Comparison of ENCODE assay signal across 14 cellular contexts in genomic region chr5:80127037-80127642, GRCh38.
DNase-seq lines count a peak whose midpoint lies in the region; ATAC-seq and TF ChIP-seq lines count a peak whose summit lies in the region.
"Had no signal": no experiment of that assay in that cellular context is flagged by ENCODE, and none has a peak within 500 bp of the region (broad histone marks: within the 10 kb centered on the region; RNA-seq: fewer than 3 reads in every experiment).

No MANE protein-coding gene starts in this region.

- H3K27me3 ChIP-seq in heart left ventricle (no peaks in the 10 kb centered on the region), heart right ventricle (no peaks in the 10 kb centered on the region), upper lobe of right lung (no peaks in the 10 kb centered on the region)

- ATAC-seq in heart left ventricle (peak in 3 of 4 donors; percentile 55 to 70 (median 64)), Right ventricle myocardium superior (ENCODE audit: poor library complexity) (no peak), heart right ventricle (peak in 5 of 8 donors; percentile 14 to 71 (median 56)), upper lobe of right lung (peak; percentile 77), HG03159 (IDR thresholded peaks at IDR 0.05; ENCODE audit: unreplicated experiment) (no peak)

- H3K4me3 ChIP-seq in heart left ventricle, result no peak overlapping the region
- H3K4me3 ChIP-seq in heart right ventricle, result no peak overlapping the region
- H3K4me3 ChIP-seq in upper lobe of right lung, result no peak overlapping the region
- H3K4me3 ChIP-seq: skin epidermis had no signal

- 83 to 95% (median 90%) methylated on average over 4 of the region's 4 CpGs for WGBS in heart left ventricle, 4 donors
- WGBS in heart right ventricle, 2 donors, result 89 to 94% methylated on average over 4 of the region's 4 CpGs

- peaks cover 0 to 5% (median 0%) of the 10 kb centered on the region in 12 donors for H3K9me3 ChIP-seq in heart left ventricle
- H3K9me3 ChIP-seq in heart right ventricle, result peaks cover 0 to 5% (median 0%) of the 10 kb centered on the region in 11 donors
- H3K9me3 ChIP-seq in upper lobe of right lung, result no peaks in the 10 kb centered on the region

- H3K4me1 ChIP-seq in heart left ventricle (peaks cover 0 to 53% (median 0%) of the 10 kb centered on the region in 12 donors), heart right ventricle (peaks cover 0 to 60% (median 0%) of the 10 kb centered on the region in 9 donors), upper lobe of right lung (no peaks in the 10 kb centered on the region)

- no peak for TF ChIP-seq POLR2A in heart left ventricle (IDR thresholded peaks at IDR 0.05)

- intact Hi-C loops in heart left ventricle (cut with DNase I), result no loop called here
- intact Hi-C loops in Right ventricle myocardium superior (cut with DNase I), result no loop called here
- intact Hi-C loops in heart right ventricle (cut with DNase I), result no loop called here
- intact Hi-C loops in upper lobe of right lung (cut with DNase I), result no loop called here

- TF ChIP-seq CTCF in heart left ventricle (IDR thresholded peaks at IDR 0.05), result no peak
- TF ChIP-seq CTCF in heart right ventricle (IDR thresholded peaks at IDR 0.05), result no peak
- no peak for TF ChIP-seq CTCF in upper lobe of right lung (IDR thresholded peaks at IDR 0.05)

- H3K36me3 ChIP-seq in heart left ventricle, result no peaks in the 10 kb centered on the region
- H3K36me3 ChIP-seq in heart right ventricle, result no peaks in the 10 kb centered on the region
- H3K36me3 ChIP-seq in upper lobe of right lung, result no peaks in the 10 kb centered on the region

- DNase-seq in heart left ventricle, result no peak
- no peak for DNase-seq in Right ventricle myocardium superior
- peak; percentile 55 for DNase-seq in NOMO-1 treated with dmso at 0.1 percent for 144 hours (lab: John Stamatoyannopoulos, UW; ENCODE audit: unreplicated experiment)
- no peak for DNase-seq in heart right ventricle
- no peak for DNase-seq in upper lobe of right lung
- DNase-seq in ureter (ENCODE audit: low spot score), result no peak
- DNase-seq in retina, result no peak
- DNase-seq: activated CD4-positive, alpha-beta T cell treated with anti-CD3 and anti-CD28 coated beads for 4 hours; activated naive CD4-positive, alpha-beta T cell treated with anti-CD3 and anti-CD28 coated beads for 36 hours; NCI-H1417; NCI-H524; nephron progenitor cell had no signal

- H3K27ac ChIP-seq in heart left ventricle (peak overlapping the region in 2 of 12 donors; percentile 36 to 80), heart right ventricle (peak overlapping the region in 1 of 10 donors; percentile 75), upper lobe of right lung (peak overlapping the region; percentile 39)

Comparison
In these comparisons a context has a peak if more than half of its experiments do, and no peak if none do; other contexts are left out.
1. ATAC-seq: peak in heart left ventricle (3 of 4), heart right ventricle (5 of 8) and upper lobe of right lung (single experiment); none in Right ventricle myocardium superior (single experiment) and HG03159 (single experiment).